Comparison of ENCODE assay signal across 12 cellular contexts in genomic region chr17:50145532-50146229, GRCh38. TPM values are rescaled to one million over a fixed set of nuclear protein-coding genes. Genes with fewer than 3 reads are reported as not detected.
DNase-seq lines count a peak whose midpoint lies in the region; ATAC-seq and TF ChIP-seq lines count a peak whose summit lies in the region.
"Had no signal": no experiment of that assay in that cellular context is flagged by ENCODE, and none has a peak within 500 bp of the region (broad histone marks: within the 10 kb centered on the region; RNA-seq: fewer than 3 reads in every experiment).

No MANE protein-coding gene starts in this region.

- H3K4me2 ChIP-seq in SK-N-SH (peak overlapping the region; percentile 97; the same call in 1 of the 2 replicates), OCI-LY7 (ENCODE audit: low read length) (peak overlapping the region; percentile 95), MM.1S (ENCODE audit: low read depth, low read length) (no peak overlapping the region)

- H3F3A ChIP-seq in SK-N-SH (replicated peaks; ENCODE audit: insufficient read depth) (peaks cover 28% of the 10 kb centered on the region), MM.1S (ENCODE audit: insufficient read depth, low read length) (no peaks in the 10 kb centered on the region)

- H3K79me2 ChIP-seq in SK-N-SH (ENCODE audit: insufficient read depth), result peaks cover 82% of the 10 kb centered on the region
- peaks cover 55% of the 10 kb centered on the region for H3K79me2 ChIP-seq in OCI-LY7 (ENCODE audit: insufficient read depth, low read depth, low read length)
- peaks cover 88% of the 10 kb centered on the region for H3K79me2 ChIP-seq in MM.1S (ENCODE audit: low read length)

- H4K20me1 ChIP-seq in SK-N-SH (ENCODE audit: insufficient read depth) (peaks cover 77% of the 10 kb centered on the region), OCI-LY7 (ENCODE audit: insufficient read depth, low read length) (peaks cover 22% of the 10 kb centered on the region), MM.1S (ENCODE audit: insufficient read depth, low read length) (no peaks in the 10 kb centered on the region)

- peaks cover 87% of the 10 kb centered on the region for H3K36me3 Mint-ChIP-seq in stimulated activated effector memory CD8-positive, alpha-beta T cell treated with anti-CD3 and anti-CD28 coated beads, Interleukin-12 subunit alpha, Interleukin-12 subunit beta, amount 100 ng/mL, for 72 hours

- H3K4me1 ChIP-seq in SK-N-SH (ENCODE audit: control insufficient read depth in 1 of 2, insufficient read depth in 2 of 2, low read depth in 1 of 2, low read length in 1 of 2), result peaks cover 21 to 32% of the 10 kb centered on the region in 2 experiments; a peak in 3 of 4 replicates
- H3K4me1 ChIP-seq in OCI-LY7 (ENCODE audit: insufficient read depth, low read length, poor library complexity, severe bottlenecking), result peaks cover 41% of the 10 kb centered on the region
- H3K4me1 ChIP-seq in esophagus muscularis mucosa, result peaks cover 43 to 90% (median 82%) of the 10 kb centered on the region in 4 donors
- H3K4me1 ChIP-seq in MM.1S (ENCODE audit: low read length), result 0 out of 2 replicates have a peak, but pooled peaks cover 5% of the 10 kb centered on the region

- TF ChIP-seq CTCF in SK-N-SH (IDR thresholded peaks at IDR 0.05), result no peak
- TF ChIP-seq CTCF in OCI-LY7 (conservative IDR thresholded peaks at IDR 0.05; ENCODE audit: low read length), result no peak
- TF ChIP-seq CTCF in esophagus muscularis mucosa (IDR thresholded peaks at IDR 0.05), result no peak
- no peak for TF ChIP-seq CTCF in MM.1S (IDR thresholded peaks at IDR 0.05; ENCODE audit: low read length)

- TF ChIP-seq EP300 in SK-N-SH (IDR thresholded peaks at IDR 0.05; ENCODE audit: borderline replicate concordance in 1 of 2, low read depth in 1 of 2, low read length in 1 of 2) (no peak), esophagus muscularis mucosa (IDR thresholded peaks at IDR 0.05) (no peak)

- H3K27ac ChIP-seq in SK-N-SH (ENCODE audit: low read depth in 2 of 2, low read length in 1 of 2), result no peak overlapping the region
- H3K27ac ChIP-seq in OCI-LY7 (ENCODE audit: low read depth, low read length, poor library complexity, severe bottlenecking), result no peak overlapping the region
- H3K27ac ChIP-seq in esophagus muscularis mucosa (replicated peaks in 1 of 4), result peak overlapping the region; percentile 87 to 95 (median 94)
- H3K27ac ChIP-seq in MM.1S (ENCODE audit: low read length), result no peak overlapping the region
- H3K27ac ChIP-seq: foreskin keratinocyte had no signal

- CTCF ChIA-PET in SK-N-SH (lab: Yijun Ruan, JAX) (interaction anchor here (0.6 to 12.8 kb wide), 15 partner anchors 8 to 151 kb away, joined by 3 to 169 read pairs (median 4); partner anchors contain the start of gene COL1A1), OCI-LY7 (lab: Charles Lee; ENCODE audit: unreplicated experiment) (interaction anchor here (1.0 to 1.1 kb wide), 2 partner anchors 9 to 52 kb away, joined by 3 read pairs; no protein-coding TSS in a partner anchor)

- TF ChIP-seq RAD21 in SK-N-SH (IDR thresholded peaks at IDR 0.05; ENCODE audit: low read length), result no peak

- WGBS in SK-N-SH (ENCODE audit: low lambda C conversion rate), result 82% methylated on average over 10 of the region's 11 CpGs
- WGBS in esophagus muscularis mucosa, result 62% methylated on average over 11 of the region's 11 CpGs

- peak overlapping the region; percentile 97 for H3K4me3 Mint-ChIP-seq in stimulated activated effector memory CD8-positive, alpha-beta T cell treated with anti-CD3 and anti-CD28 coated beads, Interleukin-12 subunit alpha, Interleukin-12 subunit beta, amount 100 ng/mL, for 72 hours

- no peak overlapping the region for H2AFZ ChIP-seq in SK-N-SH (ENCODE audit: low read depth)
- no peak overlapping the region for H2AFZ ChIP-seq in OCI-LY7 (ENCODE audit: low read length)
- H2AFZ ChIP-seq in MM.1S (ENCODE audit: low read length), result no peak overlapping the region

- intact Hi-C loops in OCI-LY7 (cut with micrococcal nuclease; ENCODE audit: unreplicated experiment) (no loop called here), esophagus muscularis mucosa (cut with DNase I) (loop anchor here (5.0 kb wide), 1 partner anchor 33 kb away; no protein-coding TSS in a partner anchor)

- POLR2A ChIA-PET in SK-N-SH (lab: Yijun Ruan, JAX), result interaction anchor here (0.9 to 1.3 kb wide), 3 partner anchors 13 to 32 kb away, joined by 3 to 4 read pairs (median 3); partner anchors contain the start of gene SAMD14
- POLR2A ChIA-PET in OCI-LY7 (lab: Charles Lee), result interaction anchor here (0.9 kb wide), 1 partner anchor 15 kb away, joined by 3 read pairs; no protein-coding TSS in a partner anchor

- no peaks in the 10 kb centered on the region for H3K9me3 ChIP-seq in SK-N-SH
- H3K9me3 ChIP-seq in OCI-LY7 (ENCODE audit: low read length), result no peaks in the 10 kb centered on the region
- no peaks in the 10 kb centered on the region for H3K9me3 ChIP-seq in esophagus muscularis mucosa
- H3K9me3 ChIP-seq in MM.1S (replicated peaks; ENCODE audit: insufficient read depth, low read length), result no peaks in the 10 kb centered on the region

- H3K4me1 Mint-ChIP-seq in stimulated activated effector memory CD8-positive, alpha-beta T cell treated with anti-CD3 and anti-CD28 coated beads, Interleukin-12 subunit alpha, Interleukin-12 subunit beta, amount 100 ng/mL, for 72 hours, result peaks cover 71% of the 10 kb centered on the region

- H3K4me3 ChIP-seq in SK-N-SH (ENCODE audit: low read depth in 2 of 2, low read length in 1 of 2), result no peak overlapping the region
- H3K4me3 ChIP-seq in OCI-LY7 (ENCODE audit: low read depth, low read length, poor library complexity, severe bottlenecking), result peak overlapping the region; percentile 89
- peak overlapping the region in 2 of 4 donors; percentile 76 to 78 for H3K4me3 ChIP-seq in esophagus muscularis mucosa
- H3K4me3 ChIP-seq in MM.1S (ENCODE audit: low read length), result no peak overlapping the region

- H3K9me2 ChIP-seq in SK-N-SH (no peaks in the 10 kb centered on the region), OCI-LY7 (ENCODE audit: insufficient read depth, low read length) (no peaks in the 10 kb centered on the region), MM.1S (replicated peaks; ENCODE audit: insufficient read depth, low read length) (no peaks in the 10 kb centered on the region)

- DNase-seq in SK-N-SH, result no peak
- DNase-seq in OCI-LY7 (ENCODE audit: low spot score), result no peak
- DNase-seq in esophagus muscularis mucosa (ENCODE audit: extremely low spot score), result no peak
- DNase-seq in stimulated activated effector memory CD8-positive, alpha-beta T cell treated with anti-CD3 and anti-CD28 coated beads, Interleukin-12 subunit alpha, Interleukin-12 subunit beta, amount 100 ng/mL, for 72 hours (ENCODE audit: low spot score in 2 of 2), result no peak
- DNase-seq in GOT3 (lab: John Stamatoyannopoulos, UW), result no peak
- DNase-seq in NCI-H2081 treated with DMSO at 0.1 percent for 48 hours (lab: John Stamatoyannopoulos, UW), result no peak
- DNase-seq in MM.1S, result no peak
- DNase-seq: amniotic stem cell, foreskin keratinocyte, KG1, NCI-H510A had no signal

- no peak for TF ChIP-seq POLR2A in esophagus muscularis mucosa (IDR thresholded peaks at IDR 0.05; ENCODE audit: low read depth)

- H3K27me3 ChIP-seq in SK-N-SH (ENCODE audit: insufficient read depth) (no peaks in the 10 kb centered on the region), esophagus muscularis mucosa (no peaks in the 10 kb centered on the region), MM.1S (replicated peaks; ENCODE audit: insufficient read depth, low read length) (no peaks in the 10 kb centered on the region)
- H3K27me3 ChIP-seq: foreskin keratinocyte had no signal

- no TSS peak for BruUV-seq in OCI-LY7 (replicated peaks; lab: Mats Ljungman, UMichigan)

- H3K36me3 ChIP-seq in SK-N-SH (replicated peaks in 1 of 2; ENCODE audit: control insufficient read depth in 1 of 2, insufficient read depth in 2 of 2, low read length in 1 of 2) (peaks cover 29 to 49% of the 10 kb centered on the region in 2 experiments), OCI-LY7 (ENCODE audit: insufficient read depth, low read length) (peaks cover 83% of the 10 kb centered on the region), esophagus muscularis mucosa (peaks cover 34 to 50% (median 46%) of the 10 kb centered on the region in 4 donors), MM.1S (replicated peaks; ENCODE audit: insufficient read depth, low read length) (no peaks in the 10 kb centered on the region)

- no peaks in the 10 kb centered on the region for H3K9me3 Mint-ChIP-seq in stimulated activated effector memory CD8-positive, alpha-beta T cell treated with anti-CD3 and anti-CD28 coated beads, Interleukin-12 subunit alpha, Interleukin-12 subunit beta, amount 100 ng/mL, for 72 hours

- ATAC-seq in SK-N-SH treated with all-trans-retinoic acid at 6 μM for 48 hours, result no peak
- ATAC-seq in stimulated activated effector memory CD8-positive, alpha-beta T cell treated with anti-CD3 and anti-CD28 coated beads, Interleukin-12 subunit alpha, Interleukin-12 subunit beta, amount 100 ng/mL, for 72 hours, result no peak
- ATAC-seq: foreskin keratinocyte had no signal

- H3K9ac ChIP-seq in SK-N-SH (no peak overlapping the region), MM.1S (ENCODE audit: low read length) (no peak overlapping the region)

- H3K27ac Mint-ChIP-seq in stimulated activated effector memory CD8-positive, alpha-beta T cell treated with anti-CD3 and anti-CD28 coated beads, Interleukin-12 subunit alpha, Interleukin-12 subunit beta, amount 100 ng/mL, for 72 hours, result peak overlapping the region; percentile 96

RNA-seq across cellular contexts. Expression of gene PPP1R9B, which starts 4.8 kb away (rescaled TPM):
- 26.9 and 35.2 TPM in 2 replicates for polyA plus RNA-seq in SK-N-SH (2012; rRNA removed)
- 19.8 and 24.9 TPM in 2 replicates for polyA plus RNA-seq in SK-N-SH (2012; cell fraction: cytosol; rRNA removed)
- 65.0 and 65.1 TPM in 2 replicates for polyA plus RNA-seq in SK-N-SH (2012; cell fraction: nucleus; rRNA removed)
- total RNA-seq in OCI-LY7 (2014; rRNA removed; shearing (Covaris generic)), result 45.3 and 73.2 TPM in 2 replicates
- total RNA-seq in OCI-LY7 (2022) (73.9 and 87.0 TPM in 2 replicates), esophagus muscularis mucosa (10 to 100 TPM; 20.2 to 46.3 (median 37.5) TPM)

RNA-seq across cellular contexts. Expression of gene SAMD14, which starts 15.7 kb away (rescaled TPM):
- polyA plus RNA-seq in SK-N-SH (2012; rRNA removed), result 2.8 and 3.4 TPM in 2 replicates
- polyA plus RNA-seq in SK-N-SH (2012; cell fraction: cytosol; rRNA removed), result 1.2 and 2.0 TPM in 2 replicates
- 12.4 and 16.5 TPM in 2 replicates for polyA plus RNA-seq in SK-N-SH (2012; cell fraction: nucleus; rRNA removed)
- total RNA-seq in OCI-LY7 (2014; rRNA removed; shearing (Covaris generic)), result not detected in 2 replicates
- total RNA-seq in OCI-LY7 (2022) (0.13 and 0.59 TPM in 2 replicates), esophagus muscularis mucosa (1 to 10 TPM in 3 of 4 donors, under 1 TPM in 1; 0.98 to 1.8 (median 1.5) TPM)

RNA-seq across cellular contexts. Expression of gene SGCA, which starts 20.1 kb away (rescaled TPM):
- 0.29 TPM in 1 of 2 replicates, not detected in the other for polyA plus RNA-seq in SK-N-SH (2012; rRNA removed)
- 0.04 and 0.07 TPM in 2 replicates for polyA plus RNA-seq in SK-N-SH (2012; cell fraction: cytosol; rRNA removed)
- polyA plus RNA-seq in SK-N-SH (2012; cell fraction: nucleus; rRNA removed), result 0.11 and 0.15 TPM in 2 replicates
- 0.57 TPM in 1 of 2 replicates, not detected in the other for total RNA-seq in OCI-LY7 (2014; rRNA removed; shearing (Covaris generic))
- total RNA-seq in OCI-LY7 (2022) (1.1 TPM in 1 of 2 replicates, not detected in the other), esophagus muscularis mucosa (100 to 1,000 TPM in 1 of 4 donors, 10 to 100 TPM in 3; 72.7 to 145 (median 82.8) TPM)
- total RNA-seq: foreskin keratinocyte had no signal
- polyA plus RNA-seq: foreskin keratinocyte had no signal

RNA-seq across cellular contexts. Expression of gene PDK2, which starts 50.5 kb away (rescaled TPM):
- polyA plus RNA-seq in SK-N-SH (2012; rRNA removed), result 96.1 and 124 TPM in 2 replicates
- polyA plus RNA-seq in SK-N-SH (2012; cell fraction: cytosol; rRNA removed), result 41.5 and 62.1 TPM in 2 replicates
- 123 and 147 TPM in 2 replicates for polyA plus RNA-seq in SK-N-SH (2012; cell fraction: nucleus; rRNA removed)
- total RNA-seq in OCI-LY7 (2014; rRNA removed; shearing (Covaris generic)), result 10.4 and 21.8 TPM in 2 replicates
- total RNA-seq in OCI-LY7 (2022) (27.7 and 30.1 TPM in 2 replicates), esophagus muscularis mucosa (100 to 1,000 TPM in 1 of 4 donors, 10 to 100 TPM in 3; 31.6 to 118 (median 61.4) TPM)

RNA-seq across cellular contexts. Expression of gene COL1A1, which starts 55.8 kb away (rescaled TPM):
- polyA plus RNA-seq in SK-N-SH (2012; rRNA removed), result 265 and 1,461 TPM in 2 replicates
- 757 and 1,045 TPM in 2 replicates for polyA plus RNA-seq in SK-N-SH (2012; cell fraction: cytosol; rRNA removed)
- polyA plus RNA-seq in SK-N-SH (2012; cell fraction: nucleus; rRNA removed), result 2,732 and 4,628 TPM in 2 replicates
- not detected in 2 replicates for total RNA-seq in OCI-LY7 (2014; rRNA removed; shearing (Covaris generic))
- total RNA-seq in OCI-LY7 (2022) (not detected in 2 replicates), esophagus muscularis mucosa (100 to 1,000 TPM in 1 of 4 donors, 10 to 100 TPM in 3; 20.7 to 123 (median 41.5) TPM)

Comparison
In these comparisons a context has a peak if more than half of its experiments do, and no peak if none do; other contexts are left out.
1. H3K27ac ChIP-seq: peak in esophagus muscularis mucosa (4 of 4); none in SK-N-SH (0 of 2), OCI-LY7 (single experiment) and MM.1S (single experiment).
2. RNA of gene SGCA, which starts 20.1 kb away (total RNA-seq): 72.7 to 145 TPM in esophagus muscularis mucosa; 0.57 to 1.1 TPM in OCI-LY7; every median in the first group is over 10 times any median in the second.